In the genomic region with DNA sequence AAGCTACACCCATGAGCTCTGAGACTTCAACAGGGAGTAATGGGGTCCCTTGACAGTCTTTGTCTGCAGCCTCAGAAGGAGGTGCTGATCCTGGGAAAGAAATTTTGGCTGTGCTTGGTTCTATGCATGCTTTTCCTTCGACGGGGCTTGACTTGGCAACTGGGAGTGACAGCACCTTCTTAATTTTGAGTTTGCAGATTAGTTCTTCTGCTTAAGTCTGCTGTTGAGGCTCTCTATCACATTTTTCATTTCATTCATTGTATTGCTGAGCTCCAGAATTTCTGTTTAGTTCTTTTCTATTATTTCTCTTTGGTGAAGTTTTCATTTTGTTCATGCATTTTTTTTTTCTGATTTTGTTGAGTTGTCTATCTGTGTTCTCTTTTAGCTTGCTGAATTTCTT, we compare ENCODE assay signal across 8 cellular contexts.
"Had no signal": no experiment of that assay in that cellular context is flagged by ENCODE, and none has a peak within 500 bp of the region (broad histone marks: within the 10 kb centered on the region; RNA-seq: fewer than 3 reads in every experiment).

No MANE protein-coding gene starts in this region.

- FAIRE-seq: G401.6, GM12878, GM12891, GM12892, GM18507, GM19239 had no signal

- DNase-seq: GDM1, GF-D8 had no signal

- H3K4me3 ChIP-seq: GM12878 had no signal

- ATAC-seq: GM12878 had no signal
